In the genomic region with DNA sequence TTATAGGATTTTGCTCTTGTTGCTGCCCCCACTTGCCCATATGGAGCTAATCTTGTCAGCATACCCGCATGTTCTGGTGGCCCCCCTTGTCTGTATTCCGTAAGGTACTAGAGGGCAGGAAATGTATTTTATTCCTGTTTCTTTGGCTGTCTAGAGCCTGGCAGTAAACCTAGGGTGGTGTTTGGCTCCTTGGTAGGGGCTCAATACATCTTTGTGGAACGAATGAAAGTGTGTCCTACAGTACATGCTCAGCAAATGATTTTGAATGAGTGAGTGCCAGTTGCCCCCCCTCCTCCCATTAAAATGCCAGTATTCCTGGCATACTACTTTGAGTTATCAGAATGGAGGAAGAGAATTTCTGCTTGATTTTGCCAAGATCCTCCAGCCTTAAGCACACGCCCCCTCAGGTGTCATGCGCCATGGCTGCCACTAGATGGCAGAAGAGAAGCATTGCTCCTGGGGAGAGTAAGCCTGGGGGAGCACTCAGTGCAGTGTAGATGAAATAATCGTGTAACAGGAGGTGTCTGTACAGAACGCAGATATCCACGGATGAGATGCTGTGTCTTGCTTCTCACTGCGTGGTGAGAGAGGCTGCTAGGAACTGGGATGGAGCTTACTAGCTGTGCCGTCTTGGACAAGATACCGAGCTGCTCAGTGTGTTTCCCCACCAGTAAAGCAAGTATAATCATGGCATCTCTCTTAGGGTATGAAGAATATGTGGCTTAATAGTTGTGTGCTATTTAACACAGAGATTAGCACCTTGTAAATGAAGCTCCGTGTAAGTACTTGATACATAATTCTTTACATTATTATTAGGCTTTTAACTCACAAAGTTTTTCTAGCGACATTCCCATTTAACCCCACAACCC, we compare ENCODE assay signal across 8 cellular contexts. TPM values are rescaled to one million over a fixed set of nuclear protein-coding genes. Genes with fewer than 3 reads are reported as not detected.
DNase-seq lines count a peak whose midpoint lies in the region; ATAC-seq and TF ChIP-seq lines count a peak whose summit lies in the region.

No MANE protein-coding gene starts in this region.

- no peaks in the 10 kb centered on the region for H3K4me1 Mint-ChIP-seq in activated CD8-positive, alpha-beta T cell treated with anti-CD3 and anti-CD28 coated beads for 36 hours (ENCODE audit: low read depth)
- H3K4me1 Mint-ChIP-seq in effector memory CD8-positive, alpha-beta T cell (ENCODE audit: low read depth in 2 of 2): peaks cover 5 to 8% of the 10 kb centered on the region in 2 donors

- no peak overlapping the region for H3K27ac Mint-ChIP-seq in activated CD8-positive, alpha-beta T cell treated with anti-CD3 and anti-CD28 coated beads for 36 hours
- H3K27ac Mint-ChIP-seq in effector memory CD8-positive, alpha-beta T cell: no peak overlapping the region

- CTCF ChIA-PET in activated CD8-positive, alpha-beta T cell treated with anti-CD3 and anti-CD28 coated beads for 36 hours (lab: Charles Lee): interaction anchor here (0.6 to 4.9 kb wide), 50 partner anchors 8 to 569 kb away, joined by 3 to 44 read pairs (median 4); partner anchors contain the start of gene MAEA

- H3K27ac ChIP-seq in 22Rv1: no peak overlapping the region

- POLR2A ChIA-PET in activated CD8-positive, alpha-beta T cell treated with anti-CD3 and anti-CD28 coated beads for 36 hours (lab: Charles Lee): interaction anchor here (1.2 to 1.7 kb wide), 2 partner anchors 14 to 70 kb away, joined by 3 to 4 read pairs; no protein-coding TSS in a partner anchor

- H3K4me3 ChIP-seq in GM12865 (ENCODE audit: low read depth, low read length): no peak overlapping the region

- DNase-seq in GM12865 (ENCODE audit: low read depth) (peak; percentile 88), NCI-H69 (lab: John Stamatoyannopoulos, UW) (peak; percentile 50), midbrain (lab: John Stamatoyannopoulos, UW) (peak; percentile 80)
- DNase-seq in activated CD8-positive, alpha-beta T cell treated with anti-CD3 and anti-CD28 coated beads for 36 hours: peak; percentile 72
- DNase-seq in effector memory CD8-positive, alpha-beta T cell: peak; percentile 81 to 87 (median 81)
- DNase-seq in stimulated activated CD8-positive, alpha-beta memory T cell treated with anti-CD3 and anti-CD28 coated beads, Interleukin-4, amount 100 ng/mL, for 1 hour (ENCODE audit: low read depth in 2 of 2, low spot score in 1 of 2): peak; percentile 45 to 55

- intact Hi-C loops in activated CD8-positive, alpha-beta T cell treated with anti-CD3 and anti-CD28 coated beads for 36 hours (cut with micrococcal nuclease): loop anchor here (10.0 kb wide), 1 partner anchor 224 kb away; no protein-coding TSS in a partner anchor

- peaks cover 3% of the 10 kb centered on the region for H3K27me3 Mint-ChIP-seq in activated CD8-positive, alpha-beta T cell treated with anti-CD3 and anti-CD28 coated beads for 36 hours
- H3K27me3 Mint-ChIP-seq in effector memory CD8-positive, alpha-beta T cell: peaks cover 13 to 26% of the 10 kb centered on the region in 2 donors

- ATAC-seq in HG03066 (IDR thresholded peaks at IDR 0.05; ENCODE audit: low read depth, unreplicated experiment): peak; percentile 84
- peak; percentile 100 for ATAC-seq in activated CD8-positive, alpha-beta T cell treated with anti-CD3 and anti-CD28 coated beads for 36 hours
- peak; percentile 100 for ATAC-seq in effector memory CD8-positive, alpha-beta T cell (replicated peaks)

- no peak overlapping the region for H3K4me3 Mint-ChIP-seq in activated CD8-positive, alpha-beta T cell treated with anti-CD3 and anti-CD28 coated beads for 36 hours
- no peak overlapping the region for H3K4me3 Mint-ChIP-seq in effector memory CD8-positive, alpha-beta T cell

- peak; percentile 99 for TF ChIP-seq CTCF in 22Rv1 (IDR thresholded peaks at IDR 0.05)
- peak; percentile 100 for TF ChIP-seq CTCF in GM12865 (IDR thresholded peaks at IDR 0.05; ENCODE audit: insufficient read depth, low read depth, low read length, missing control alignments)
- TF ChIP-seq CTCF in activated CD8-positive, alpha-beta T cell treated with anti-CD3 and anti-CD28 coated beads for 36 hours (IDR thresholded peaks at IDR 0.05): peak; percentile 99

- H3K9me3 Mint-ChIP-seq in activated CD8-positive, alpha-beta T cell treated with anti-CD3 and anti-CD28 coated beads for 36 hours: no peaks in the 10 kb centered on the region
- H3K9me3 Mint-ChIP-seq in effector memory CD8-positive, alpha-beta T cell: no peaks in the 10 kb centered on the region

- no peaks in the 10 kb centered on the region for H3K36me3 Mint-ChIP-seq in activated CD8-positive, alpha-beta T cell treated with anti-CD3 and anti-CD28 coated beads for 36 hours (ENCODE audit: low read depth)
- no peaks in the 10 kb centered on the region for H3K36me3 Mint-ChIP-seq in effector memory CD8-positive, alpha-beta T cell (ENCODE audit: insufficient read depth)

RNA-seq across cellular contexts. Expression of gene RNF212, which starts 17.2 kb away (rescaled TPM):
- 1 to 10 TPM; 3.0 to 3.3 TPM for total RNA-seq in activated CD8-positive, alpha-beta T cell treated with anti-CD3 and anti-CD28 coated beads for 36 hours

RNA-seq across cellular contexts. Expression of gene SPON2, which starts 41.8 kb away (rescaled TPM):
- total RNA-seq in activated CD8-positive, alpha-beta T cell treated with anti-CD3 and anti-CD28 coated beads for 36 hours: 10 to 100 TPM in 1 of 2 experiments, 1 to 10 TPM in 1; 9.9 to 10.5 TPM
